Comparison of ENCODE assay signal across 10 cellular contexts in the genomic region with DNA sequence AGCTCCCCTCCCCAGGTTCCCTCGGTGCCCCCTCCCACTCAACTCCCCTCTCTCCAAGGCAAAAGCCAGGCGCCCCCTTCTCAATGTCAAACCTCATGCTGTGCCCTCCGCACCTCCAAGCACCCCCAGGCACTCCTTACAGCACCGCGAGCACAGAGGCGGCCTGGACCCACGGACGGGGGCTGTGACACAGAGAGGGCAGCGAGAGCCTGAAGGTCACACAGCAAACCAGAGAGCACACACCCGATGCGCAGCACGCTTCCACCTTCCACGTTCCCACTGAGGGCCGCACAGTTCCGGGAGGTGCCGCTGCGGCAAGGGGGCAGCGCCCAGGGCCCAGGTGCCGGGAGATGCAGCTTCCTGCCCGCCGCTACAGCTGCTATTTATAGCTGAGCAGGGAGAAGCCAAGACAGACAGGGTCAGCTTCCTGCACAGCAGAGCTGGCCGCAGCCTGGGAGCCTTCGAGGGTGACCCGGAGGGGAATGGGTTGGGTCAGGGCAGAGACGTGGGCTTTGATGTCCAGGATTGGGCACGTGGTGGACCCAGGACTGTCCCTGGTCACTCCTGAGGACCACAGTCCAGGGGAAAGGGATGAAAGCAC. TPM values are rescaled to one million over a fixed set of nuclear protein-coding genes. Genes with fewer than 3 reads are reported as not detected.
DNase-seq lines count a peak whose midpoint lies in the region; ATAC-seq and TF ChIP-seq lines count a peak whose summit lies in the region.
"Had no signal": no experiment of that assay in that cellular context is flagged by ENCODE, and none has a peak within 500 bp of the region (broad histone marks: within the 10 kb centered on the region; RNA-seq: fewer than 3 reads in every experiment).

No MANE protein-coding gene starts in this region.

- H3K27ac Mint-ChIP-seq in activated naive CD4-positive, alpha-beta T cell treated with anti-CD3 and anti-CD28 coated beads for 36 hours = no peak overlapping the region
- H3K27ac Mint-ChIP-seq in activated CD8-positive, alpha-beta T cell treated with anti-CD3 and anti-CD28 coated beads for 36 hours = no peak overlapping the region
- no peak overlapping the region for H3K27ac Mint-ChIP-seq in activated CD8-positive, alpha-beta memory T cell treated with anti-CD3 and anti-CD28 coated beads, Interleukin-2, amount 10 ng/mL, durations not matched to agents 7 days and 5 days
- H3K27ac Mint-ChIP-seq: type B pancreatic cell had no signal

- intact Hi-C loops in activated naive CD4-positive, alpha-beta T cell treated with anti-CD3 and anti-CD28 coated beads for 36 hours (cut with micrococcal nuclease) = no loop called here
- intact Hi-C loops in activated CD8-positive, alpha-beta T cell treated with anti-CD3 and anti-CD28 coated beads for 36 hours (cut with micrococcal nuclease) = loop anchor here (10.0 kb wide), 1 partner anchor 210 kb away; no protein-coding TSS in a partner anchor

- H3K4me1 Mint-ChIP-seq in activated naive CD4-positive, alpha-beta T cell treated with anti-CD3 and anti-CD28 coated beads for 36 hours (ENCODE audit: low read depth) = peaks cover 67% of the 10 kb centered on the region
- peaks cover 63% of the 10 kb centered on the region for H3K4me1 Mint-ChIP-seq in activated CD8-positive, alpha-beta T cell treated with anti-CD3 and anti-CD28 coated beads for 36 hours (ENCODE audit: low read depth)
- peaks cover 15% of the 10 kb centered on the region for H3K4me1 Mint-ChIP-seq in activated CD8-positive, alpha-beta memory T cell treated with anti-CD3 and anti-CD28 coated beads, Interleukin-2, amount 10 ng/mL, durations not matched to agents 7 days and 5 days

- H3K4me3 Mint-ChIP-seq in activated naive CD4-positive, alpha-beta T cell treated with anti-CD3 and anti-CD28 coated beads for 36 hours = no peak overlapping the region
- H3K4me3 Mint-ChIP-seq in activated CD8-positive, alpha-beta T cell treated with anti-CD3 and anti-CD28 coated beads for 36 hours = no peak overlapping the region
- H3K4me3 Mint-ChIP-seq in activated CD8-positive, alpha-beta memory T cell treated with anti-CD3 and anti-CD28 coated beads, Interleukin-2, amount 10 ng/mL, durations not matched to agents 7 days and 5 days = no peak overlapping the region
- H3K4me3 Mint-ChIP-seq: type B pancreatic cell had no signal

- peak; percentile 60 for ATAC-seq in activated CD8-positive, alpha-beta T cell treated with anti-CD3 and anti-CD28 coated beads for 36 hours
- ATAC-seq in activated CD8-positive, alpha-beta memory T cell treated with anti-CD3 and anti-CD28 coated beads, Interleukin-2, amount 10 ng/mL, durations not matched to agents 7 days and 5 days = no peak
- ATAC-seq in GM19455 (IDR thresholded peaks at IDR 0.05; ENCODE audit: unreplicated experiment) (no peak), HG03108 (IDR thresholded peaks at IDR 0.05; ENCODE audit: unreplicated experiment) (no peak)

- H3K36me3 Mint-ChIP-seq in activated naive CD4-positive, alpha-beta T cell treated with anti-CD3 and anti-CD28 coated beads for 36 hours (ENCODE audit: low read depth) = no peaks in the 10 kb centered on the region
- H3K36me3 Mint-ChIP-seq in activated CD8-positive, alpha-beta T cell treated with anti-CD3 and anti-CD28 coated beads for 36 hours (ENCODE audit: low read depth) = peaks cover 1% of the 10 kb centered on the region
- no peaks in the 10 kb centered on the region for H3K36me3 Mint-ChIP-seq in activated CD8-positive, alpha-beta memory T cell treated with anti-CD3 and anti-CD28 coated beads, Interleukin-2, amount 10 ng/mL, durations not matched to agents 7 days and 5 days

- TF ChIP-seq CTCF in activated CD8-positive, alpha-beta T cell treated with anti-CD3 and anti-CD28 coated beads for 36 hours (IDR thresholded peaks at IDR 0.05) = no peak

- POLR2A ChIA-PET in activated CD8-positive, alpha-beta T cell treated with anti-CD3 and anti-CD28 coated beads for 36 hours (lab: Charles Lee) = interaction anchor here (0.6 to 1.1 kb wide), 5 partner anchors 9 to 213 kb away, joined by 3 read pairs; no protein-coding TSS in a partner anchor

- H3K27me3 Mint-ChIP-seq in activated naive CD4-positive, alpha-beta T cell treated with anti-CD3 and anti-CD28 coated beads for 36 hours (ENCODE audit: low read depth) = no peaks in the 10 kb centered on the region
- no peaks in the 10 kb centered on the region for H3K27me3 Mint-ChIP-seq in activated CD8-positive, alpha-beta T cell treated with anti-CD3 and anti-CD28 coated beads for 36 hours
- no peaks in the 10 kb centered on the region for H3K27me3 Mint-ChIP-seq in activated CD8-positive, alpha-beta memory T cell treated with anti-CD3 and anti-CD28 coated beads, Interleukin-2, amount 10 ng/mL, durations not matched to agents 7 days and 5 days
- H3K27me3 Mint-ChIP-seq: type B pancreatic cell had no signal

- no peaks in the 10 kb centered on the region for H3K9me3 Mint-ChIP-seq in activated naive CD4-positive, alpha-beta T cell treated with anti-CD3 and anti-CD28 coated beads for 36 hours
- H3K9me3 Mint-ChIP-seq in activated CD8-positive, alpha-beta T cell treated with anti-CD3 and anti-CD28 coated beads for 36 hours = no peaks in the 10 kb centered on the region
- H3K9me3 Mint-ChIP-seq in activated CD8-positive, alpha-beta memory T cell treated with anti-CD3 and anti-CD28 coated beads, Interleukin-2, amount 10 ng/mL, durations not matched to agents 7 days and 5 days (ENCODE audit: low read depth) = no peaks in the 10 kb centered on the region
- H3K9me3 Mint-ChIP-seq: type B pancreatic cell had no signal

- H3K27ac ChIP-seq in substantia nigra (ENCODE audit: low read depth, low read length, poor library complexity, severe bottlenecking) = peak overlapping the region; percentile 1

- peak; percentile 42 for DNase-seq in activated naive CD4-positive, alpha-beta T cell treated with anti-CD3 and anti-CD28 coated beads for 36 hours
- no peak for DNase-seq in activated naive CD4-positive, alpha-beta T cell (lab: John Stamatoyannopoulos, UW)
- peak; percentile 36 for DNase-seq in activated CD8-positive, alpha-beta T cell treated with anti-CD3 and anti-CD28 coated beads for 36 hours
- DNase-seq in hepatic stellate cell (ENCODE audit: low spot score) (peak; percentile 64), substantia nigra (lab: John Stamatoyannopoulos, UW) (peak in 1 of 49 donors; percentile 60)
- no peak for DNase-seq in activated CD8-positive, alpha-beta memory T cell treated with anti-CD3 and anti-CD28 coated beads, Interleukin-2, amount 10 ng/mL, durations not matched to agents 7 days and 5 days
- DNase-seq: NCI-H446 treated with DMSO at 0.1 percent for 48 hours had no signal

- CTCF ChIA-PET in activated naive CD4-positive, alpha-beta T cell treated with anti-CD3 and anti-CD28 coated beads for 36 hours (lab: Charles Lee) = interaction anchor here (1.0 to 1.7 kb wide), 6 partner anchors 9 to 211 kb away, joined by 3 to 7 read pairs (median 5); partner anchors contain the start of gene NCOR2
- CTCF ChIA-PET in activated CD8-positive, alpha-beta T cell treated with anti-CD3 and anti-CD28 coated beads for 36 hours (lab: Charles Lee) = interaction anchor here (0.9 to 3.4 kb wide), 4 partner anchors 10 to 212 kb away, joined by 4 to 9 read pairs (median 6); no protein-coding TSS in a partner anchor
- CTCF ChIA-PET in activated CD8-positive, alpha-beta memory T cell treated with anti-CD3 and anti-CD28 coated beads, Interleukin-2, amount 10 ng/mL, durations not matched to agents 7 days and 5 days (lab: Charles Lee) = interaction anchor here (1.2 to 1.3 kb wide), 2 partner anchors 9 to 217 kb away, joined by 3 to 4 read pairs; no protein-coding TSS in a partner anchor

RNA-seq across cellular contexts. Expression of gene NCOR2, which starts 12.9 kb away (rescaled TPM):
- 100 to 1,000 TPM; 102 TPM for total RNA-seq in activated naive CD4-positive, alpha-beta T cell treated with anti-CD3 and anti-CD28 coated beads for 36 hours
- total RNA-seq in activated CD8-positive, alpha-beta T cell treated with anti-CD3 and anti-CD28 coated beads for 36 hours = 100 to 1,000 TPM; 105 to 110 TPM
- 10 to 100 TPM; 84.6 to 99.4 TPM for total RNA-seq in activated CD8-positive, alpha-beta memory T cell treated with anti-CD3 and anti-CD28 coated beads, Interleukin-2, amount 10 ng/mL, durations not matched to agents 7 days and 5 days

Comparison
In these comparisons a context has a peak if more than half of its experiments do, and no peak if none do; other contexts are left out.
1. DNase-seq: peak in activated naive CD4-positive, alpha-beta T cell treated with anti-CD3 and anti-CD28 coated beads for 36 hours (single experiment), activated CD8-positive, alpha-beta T cell treated with anti-CD3 and anti-CD28 coated beads for 36 hours (single experiment) and hepatic stellate cell (single experiment); none in activated naive CD4-positive, alpha-beta T cell (0 of 4) and activated CD8-positive, alpha-beta memory T cell treated with anti-CD3 and anti-CD28 coated beads, Interleukin-2, amount 10 ng/mL, durations not matched to agents 7 days and 5 days (single experiment).